2 cellular contexts compared by ENCODE assay signal in the genomic region with DNA sequence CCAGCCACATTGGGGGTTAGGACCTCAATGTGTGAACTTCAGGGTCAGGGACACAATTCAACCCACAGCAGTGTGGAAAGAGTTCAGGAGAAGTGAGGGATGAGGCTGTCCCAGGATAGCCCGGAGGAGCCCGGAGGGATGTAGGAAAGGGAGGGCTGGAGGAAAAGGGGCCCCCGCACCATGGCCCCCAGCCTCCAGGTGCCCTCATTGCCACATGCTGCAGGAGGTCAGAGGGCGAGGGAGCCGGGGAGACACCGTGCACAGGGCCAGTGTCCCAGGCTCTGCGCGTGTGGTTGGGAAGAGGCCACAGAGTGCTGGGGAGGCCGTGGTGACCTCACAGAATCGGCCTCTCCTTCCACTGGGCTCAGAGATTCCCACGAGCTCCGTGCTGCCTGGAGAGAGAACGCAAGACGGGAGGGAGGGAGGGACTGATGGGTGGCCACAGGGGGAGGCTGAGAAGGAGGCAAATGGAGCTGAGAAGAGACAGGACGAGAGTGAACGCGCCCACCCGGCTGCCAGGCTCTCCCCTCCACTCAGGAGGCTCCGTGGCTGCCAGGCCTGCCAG.
TF ChIP-seq lines count a peak whose summit lies in the region.

No MANE protein-coding gene starts in this region.

TF ChIP-seq in SK-N-SH, 30 proteins besides CTCF, POLR2A, EP300 and RAD21:
- TF ChIP-seq, protein P1, sequence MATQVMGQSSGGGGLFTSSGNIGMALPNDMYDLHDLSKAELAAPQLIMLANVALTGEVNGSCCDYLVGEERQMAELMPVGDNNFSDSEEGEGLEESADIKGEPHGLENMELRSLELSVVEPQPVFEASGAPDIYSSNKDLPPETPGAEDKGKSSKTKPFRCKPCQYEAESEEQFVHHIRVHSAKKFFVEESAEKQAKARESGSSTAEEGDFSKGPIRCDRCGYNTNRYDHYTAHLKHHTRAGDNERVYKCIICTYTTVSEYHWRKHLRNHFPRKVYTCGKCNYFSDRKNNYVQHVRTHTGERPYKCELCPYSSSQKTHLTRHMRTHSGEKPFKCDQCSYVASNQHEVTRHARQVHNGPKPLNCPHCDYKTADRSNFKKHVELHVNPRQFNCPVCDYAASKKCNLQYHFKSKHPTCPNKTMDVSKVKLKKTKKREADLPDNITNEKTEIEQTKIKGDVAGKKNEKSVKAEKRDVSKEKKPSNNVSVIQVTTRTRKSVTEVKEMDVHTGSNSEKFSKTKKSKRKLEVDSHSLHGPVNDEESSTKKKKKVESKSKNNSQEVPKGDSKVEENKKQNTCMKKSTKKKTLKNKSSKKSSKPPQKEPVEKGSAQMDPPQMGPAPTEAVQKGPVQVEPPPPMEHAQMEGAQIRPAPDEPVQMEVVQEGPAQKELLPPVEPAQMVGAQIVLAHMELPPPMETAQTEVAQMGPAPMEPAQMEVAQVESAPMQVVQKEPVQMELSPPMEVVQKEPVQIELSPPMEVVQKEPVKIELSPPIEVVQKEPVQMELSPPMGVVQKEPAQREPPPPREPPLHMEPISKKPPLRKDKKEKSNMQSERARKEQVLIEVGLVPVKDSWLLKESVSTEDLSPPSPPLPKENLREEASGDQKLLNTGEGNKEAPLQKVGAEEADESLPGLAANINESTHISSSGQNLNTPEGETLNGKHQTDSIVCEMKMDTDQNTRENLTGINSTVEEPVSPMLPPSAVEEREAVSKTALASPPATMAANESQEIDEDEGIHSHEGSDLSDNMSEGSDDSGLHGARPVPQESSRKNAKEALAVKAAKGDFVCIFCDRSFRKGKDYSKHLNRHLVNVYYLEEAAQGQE (IDR thresholded peaks at IDR 0.05; ENCODE audit: low read depth, low read length): no peak
- no peak for TF ChIP-seq RXRA (IDR thresholded peaks at IDR 0.05; ENCODE audit: borderline replicate concordance, low read depth)
- no peak for TF ChIP-seq FOXJ3 (CRISPR knock-in tag; IDR thresholded peaks at IDR 0.05)
- TF ChIP-seq NFIC (IDR thresholded peaks at IDR 0.05; ENCODE audit: borderline replicate concordance): no peak

TF ChIP-seq in SK-N-SH treated with all-trans-retinoic acid at 6 μM for 48 hours, 23 proteins besides CTCF, POLR2A, EP300 and RAD21 (continued from another document):
- TF ChIP-seq CREB5 (CRISPR knock-in tag; IDR thresholded peaks at IDR 0.05; ENCODE audit: low read depth): no peak
- TF ChIP-seq TOX (CRISPR knock-in tag; IDR thresholded peaks at IDR 0.05; ENCODE audit: borderline replicate concordance): no peak
- TF ChIP-seq ARNTL (CRISPR knock-in tag; IDR thresholded peaks at IDR 0.05; ENCODE audit: borderline replicate concordance, low read depth): no peak
- no peak for TF ChIP-seq ZNF8 (CRISPR knock-in tag; IDR thresholded peaks at IDR 0.05)
- TF ChIP-seq OSR1 (CRISPR knock-in tag; IDR thresholded peaks at IDR 0.05): no peak
- no peak for TF ChIP-seq BACH2 (CRISPR knock-in tag; IDR thresholded peaks at IDR 0.05; ENCODE audit: borderline replicate concordance)
- TF ChIP-seq, protein P2, sequence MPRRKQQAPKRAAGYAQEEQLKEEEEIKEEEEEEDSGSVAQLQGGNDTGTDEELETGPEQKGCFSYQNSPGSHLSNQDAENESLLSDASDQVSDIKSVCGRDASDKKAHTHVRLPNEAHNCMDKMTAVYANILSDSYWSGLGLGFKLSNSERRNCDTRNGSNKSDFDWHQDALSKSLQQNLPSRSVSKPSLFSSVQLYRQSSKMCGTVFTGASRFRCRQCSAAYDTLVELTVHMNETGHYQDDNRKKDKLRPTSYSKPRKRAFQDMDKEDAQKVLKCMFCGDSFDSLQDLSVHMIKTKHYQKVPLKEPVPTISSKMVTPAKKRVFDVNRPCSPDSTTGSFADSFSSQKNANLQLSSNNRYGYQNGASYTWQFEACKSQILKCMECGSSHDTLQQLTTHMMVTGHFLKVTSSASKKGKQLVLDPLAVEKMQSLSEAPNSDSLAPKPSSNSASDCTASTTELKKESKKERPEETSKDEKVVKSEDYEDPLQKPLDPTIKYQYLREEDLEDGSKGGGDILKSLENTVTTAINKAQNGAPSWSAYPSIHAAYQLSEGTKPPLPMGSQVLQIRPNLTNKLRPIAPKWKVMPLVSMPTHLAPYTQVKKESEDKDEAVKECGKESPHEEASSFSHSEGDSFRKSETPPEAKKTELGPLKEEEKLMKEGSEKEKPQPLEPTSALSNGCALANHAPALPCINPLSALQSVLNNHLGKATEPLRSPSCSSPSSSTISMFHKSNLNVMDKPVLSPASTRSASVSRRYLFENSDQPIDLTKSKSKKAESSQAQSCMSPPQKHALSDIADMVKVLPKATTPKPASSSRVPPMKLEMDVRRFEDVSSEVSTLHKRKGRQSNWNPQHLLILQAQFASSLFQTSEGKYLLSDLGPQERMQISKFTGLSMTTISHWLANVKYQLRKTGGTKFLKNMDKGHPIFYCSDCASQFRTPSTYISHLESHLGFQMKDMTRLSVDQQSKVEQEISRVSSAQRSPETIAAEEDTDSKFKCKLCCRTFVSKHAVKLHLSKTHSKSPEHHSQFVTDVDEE (CRISPR knock-in tag; IDR thresholded peaks at IDR 0.05): no peak
- TF ChIP-seq, protein P3, sequence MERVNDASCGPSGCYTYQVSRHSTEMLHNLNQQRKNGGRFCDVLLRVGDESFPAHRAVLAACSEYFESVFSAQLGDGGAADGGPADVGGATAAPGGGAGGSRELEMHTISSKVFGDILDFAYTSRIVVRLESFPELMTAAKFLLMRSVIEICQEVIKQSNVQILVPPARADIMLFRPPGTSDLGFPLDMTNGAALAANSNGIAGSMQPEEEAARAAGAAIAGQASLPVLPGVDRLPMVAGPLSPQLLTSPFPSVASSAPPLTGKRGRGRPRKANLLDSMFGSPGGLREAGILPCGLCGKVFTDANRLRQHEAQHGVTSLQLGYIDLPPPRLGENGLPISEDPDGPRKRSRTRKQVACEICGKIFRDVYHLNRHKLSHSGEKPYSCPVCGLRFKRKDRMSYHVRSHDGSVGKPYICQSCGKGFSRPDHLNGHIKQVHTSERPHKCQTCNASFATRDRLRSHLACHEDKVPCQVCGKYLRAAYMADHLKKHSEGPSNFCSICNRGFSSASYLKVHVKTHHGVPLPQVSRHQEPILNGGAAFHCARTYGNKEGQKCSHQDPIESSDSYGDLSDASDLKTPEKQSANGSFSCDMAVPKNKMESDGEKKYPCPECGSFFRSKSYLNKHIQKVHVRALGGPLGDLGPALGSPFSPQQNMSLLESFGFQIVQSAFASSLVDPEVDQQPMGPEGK (CRISPR knock-in tag; IDR thresholded peaks at IDR 0.05; ENCODE audit: borderline replicate concordance): no peak
- no peak for TF ChIP-seq ZC3H10 (CRISPR knock-in tag; IDR thresholded peaks at IDR 0.05)
- no peak for TF ChIP-seq POU6F1 (CRISPR knock-in tag; IDR thresholded peaks at IDR 0.05; ENCODE audit: borderline replicate concordance, low read depth)
- TF ChIP-seq ZNF565 (CRISPR knock-in tag; conservative IDR thresholded peaks at IDR 0.05; ENCODE audit: low read depth): no peak
